ENCODE assay signal across 1 cellular context in the genomic region with DNA sequence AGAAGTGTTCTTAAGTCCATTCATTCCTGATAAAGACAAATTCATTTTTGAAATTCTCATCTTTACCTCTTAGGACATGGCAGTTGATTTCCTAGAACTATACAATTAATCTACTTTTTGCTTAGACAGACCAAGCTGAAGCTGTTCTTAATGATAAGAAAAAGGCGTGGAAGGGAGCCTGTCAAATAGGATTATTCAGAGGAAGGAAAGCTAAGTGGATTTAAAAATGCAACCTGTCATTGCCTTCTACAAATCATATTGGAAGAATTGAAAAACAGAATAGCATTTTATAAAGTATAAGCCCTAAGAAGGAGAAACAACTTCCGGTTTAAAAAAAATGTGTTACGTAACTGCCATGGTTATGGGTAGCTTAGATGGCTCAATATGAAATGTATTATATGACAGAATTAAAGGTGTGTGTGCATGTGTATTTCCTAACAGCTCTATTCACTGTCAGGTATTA.
TF ChIP-seq lines count a peak whose summit lies in the region.

No MANE protein-coding gene starts in this region.

TF ChIP-seq in K562, 482 proteins besides CTCF, POLR2A, EP300 and RAD21 (continued from another document):
- TF ChIP-seq, protein P1, sequence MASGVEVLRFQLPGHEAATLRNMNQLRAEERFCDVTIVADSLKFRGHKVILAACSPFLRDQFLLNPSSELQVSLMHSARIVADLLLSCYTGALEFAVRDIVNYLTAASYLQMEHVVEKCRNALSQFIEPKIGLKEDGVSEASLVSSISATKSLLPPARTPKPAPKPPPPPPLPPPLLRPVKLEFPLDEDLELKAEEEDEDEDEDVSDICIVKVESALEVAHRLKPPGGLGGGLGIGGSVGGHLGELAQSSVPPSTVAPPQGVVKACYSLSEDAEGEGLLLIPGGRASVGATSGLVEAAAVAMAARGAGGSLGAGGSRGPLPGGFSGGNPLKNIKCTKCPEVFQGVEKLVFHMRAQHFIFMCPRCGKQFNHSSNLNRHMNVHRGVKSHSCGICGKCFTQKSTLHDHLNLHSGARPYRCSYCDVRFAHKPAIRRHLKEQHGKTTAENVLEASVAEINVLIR (CRISPR knock-in tag; IDR thresholded peaks at IDR 0.05), result no peak
- peak; percentile 35; the same call in 1 of the 2 replicates for TF ChIP-seq GATAD2B (IDR thresholded peaks at IDR 0.05; ENCODE audit: borderline replicate concordance)
- peak; percentile 79 for TF ChIP-seq LEF1 (IDR thresholded peaks at IDR 0.05)
- no peak for TF ChIP-seq PBX2 (CRISPR knock-in tag; IDR thresholded peaks at IDR 0.05; ENCODE audit: low read depth)
- peak; percentile 96 for TF ChIP-seq PBX2 (tag; conservative IDR thresholded peaks at IDR 0.05; ENCODE audit: low read depth)
- peak; percentile 43; the same call in 1 of the 2 replicates for TF ChIP-seq MXI1 (IDR thresholded peaks at IDR 0.05; ENCODE audit: low read depth, low read length)
- no peak for TF ChIP-seq PHTF2 (CRISPR knock-in tag; IDR thresholded peaks at IDR 0.05)
- peak in 1 of 2 experiments; percentile 78; a peak in 2 of 4 replicates for TF ChIP-seq SRF (CRISPR knock-in tag; IDR thresholded peaks at IDR 0.05)
- peak; percentile 24; the same call in 1 of the 2 replicates for TF ChIP-seq SMAD4 (CRISPR knock-in tag; conservative IDR thresholded peaks at IDR 0.05)
- TF ChIP-seq, protein P2, sequence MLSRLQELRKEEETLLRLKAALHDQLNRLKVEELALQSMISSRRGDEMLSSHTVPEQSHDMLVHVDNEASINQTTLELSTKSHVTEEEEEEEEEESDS (CRISPR knock-in tag; IDR thresholded peaks at IDR 0.05), result no peak
- no peak for TF ChIP-seq PHF21A (IDR thresholded peaks at IDR 0.05; ENCODE audit: borderline replicate concordance, low read depth)
- TF ChIP-seq POLR2H (tag; IDR thresholded peaks at IDR 0.05; ENCODE audit: low read depth), result peak; percentile 36; the same call in 1 of the 2 replicates
- TF ChIP-seq KDM1A (IDR thresholded peaks at IDR 0.05), result peak; percentile 60
- TF ChIP-seq ZNF133 (CRISPR knock-in tag; IDR thresholded peaks at IDR 0.05), result no peak
- TF ChIP-seq PKNOX1 (IDR thresholded peaks at IDR 0.05), result peak; percentile 89
- TF ChIP-seq CLOCK (CRISPR knock-in tag; IDR thresholded peaks at IDR 0.05; ENCODE audit: borderline replicate concordance), result no peak
- peak; percentile 6; the same call in 1 of the 2 replicates for TF ChIP-seq MYBL2 (IDR thresholded peaks at IDR 0.05; ENCODE audit: low read depth)
- TF ChIP-seq MYBL2 (CRISPR knock-in tag; IDR thresholded peaks at IDR 0.05; ENCODE audit: borderline replicate concordance), result no peak
- peak in 1 of 2 experiments; percentile 29; a peak in 1 of 4 replicates for TF ChIP-seq ZNF318 (IDR thresholded peaks at IDR 0.05; ENCODE audit: borderline replicate concordance in 1 of 2, low read depth in 1 of 2)
- peak; percentile 90 for TF ChIP-seq NCOR1 (IDR thresholded peaks at IDR 0.05)
- peak; percentile 70; the same call in 1 of the 2 replicates for TF ChIP-seq ETV1 (tag; conservative IDR thresholded peaks at IDR 0.05; ENCODE audit: low read depth)
- TF ChIP-seq ARID2 (IDR thresholded peaks at IDR 0.05), result no peak
- no peak for TF ChIP-seq CEBPG (CRISPR knock-in tag; IDR thresholded peaks at IDR 0.05)
- peak; percentile 75 to 79 for TF ChIP-seq CEBPG (tag; conservative IDR thresholded peaks at IDR 0.05 in 1 of 2, IDR thresholded peaks at IDR 0.05 in 1 of 2)
- TF ChIP-seq ATF1 (CRISPR knock-in tag; IDR thresholded peaks at IDR 0.05), result no peak
- TF ChIP-seq ATF1 (tag; IDR thresholded peaks at IDR 0.05), result peak; percentile 55
- TF ChIP-seq GABPA (tag; conservative IDR thresholded peaks at IDR 0.05; ENCODE audit: low read depth), result peak; percentile 71
- TF ChIP-seq CREM (IDR thresholded peaks at IDR 0.05; ENCODE audit: low read depth), result peak; percentile 36; the same call in 1 of the 2 replicates
- TF ChIP-seq RNF2 (IDR thresholded peaks at IDR 0.05), result peak; percentile 68; the same call in 1 of the 2 replicates
- TF ChIP-seq CC2D1A (IDR thresholded peaks at IDR 0.05), result peak; percentile 88; the same call in 1 of the 2 replicates
- TF ChIP-seq NCOA4 (IDR thresholded peaks at IDR 0.05; ENCODE audit: partially characterized antibody), result no peak
- TF ChIP-seq JUND (IDR thresholded peaks at IDR 0.05; ENCODE audit: borderline replicate concordance, low read depth, low read length), result peak; percentile 45; the same call in 1 of the 2 replicates
- TF ChIP-seq JUND (tag; IDR thresholded peaks at IDR 0.05; ENCODE audit: borderline replicate concordance, low read depth, low read length), result peak; percentile 33; the same call in 1 of the 3 replicates
- no peak for TF ChIP-seq RFX1 (IDR thresholded peaks at IDR 0.05)
- TF ChIP-seq ZSCAN29 (IDR thresholded peaks at IDR 0.05), result 0 out of 2 replicates have a peak, but pooled peaks have one; percentile 45
- TF ChIP-seq CBFA2T3 (IDR thresholded peaks at IDR 0.05), result peak; percentile 95
- peak; percentile 96 for TF ChIP-seq SMARCA4 (IDR thresholded peaks at IDR 0.05)
- TF ChIP-seq DPF2 (IDR thresholded peaks at IDR 0.05), result peak; percentile 92
- TF ChIP-seq NCOA1 (IDR thresholded peaks at IDR 0.05; ENCODE audit: low read depth), result peak; percentile 75; the same call in 1 of the 2 replicates
- no peak for TF ChIP-seq HINFP (tag; conservative IDR thresholded peaks at IDR 0.05; ENCODE audit: low read depth)
- no peak for TF ChIP-seq HDGF (IDR thresholded peaks at IDR 0.05)
